Comparison of ENCODE assay signal across 33 cellular contexts in the genomic region with DNA sequence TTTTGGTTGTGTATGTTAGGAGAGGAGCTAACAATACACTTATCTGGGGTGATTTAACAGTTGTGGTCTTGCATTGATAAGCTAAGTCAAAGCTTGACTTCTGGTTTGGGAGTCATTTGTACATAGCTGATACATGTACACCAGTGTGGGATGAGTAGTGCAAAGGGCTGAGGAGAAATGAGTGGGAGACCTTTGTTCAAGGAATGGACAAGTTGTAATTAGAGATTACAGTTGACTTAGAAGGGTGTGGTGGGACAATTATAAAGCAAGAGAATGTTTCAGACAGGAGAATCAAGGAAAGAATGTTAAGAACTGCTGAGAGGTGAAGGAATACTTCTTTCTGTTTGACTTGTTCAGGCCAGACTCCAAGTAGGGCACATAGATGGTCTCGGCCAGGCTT.
"Had no signal": no experiment of that assay in that cellular context is flagged by ENCODE, and none has a peak within 500 bp of the region (broad histone marks: within the 10 kb centered on the region; RNA-seq: fewer than 3 reads in every experiment).

No MANE protein-coding gene starts in this region.

- ATAC-seq: activated CD8-positive, alpha-beta T cell treated with anti-CD3 and anti-CD28 coated beads for 36 hours; activated naive CD4-positive, alpha-beta T cell treated with anti-CD3 and anti-CD28 coated beads, Interleukin-2, amount 50 U/mL, for 72 hours; activated T-cell treated with anti-CD3 and anti-CD28 coated beads, Interleukin-2, amount 50 U/mL, for 4 hours; activated T-cell treated with anti-CD3 and anti-CD28 coated beads, Interleukin-2, amount 50 U/mL, for 72 hours; activated T-helper 17 cell treated with anti-CD3 and anti-CD28 coated beads, Interleukin-2, amount 50 U/mL, for 72 hours; body of pancreas had no signal

- H3K27ac ChIP-seq: adrenal gland, body of pancreas, brain microvascular endothelial cell, breast epithelium, VCaP had no signal

- H3K4me1 ChIP-seq: adrenal gland, body of pancreas, breast epithelium had no signal

- H3K9me3 ChIP-seq: adrenal gland, body of pancreas, breast epithelium had no signal

- H3K4me3 ChIP-seq: adrenal gland, body of pancreas, breast epithelium had no signal

- H3K36me3 ChIP-seq: adrenal gland, brain microvascular endothelial cell, breast epithelium had no signal

- H3K27me3 ChIP-seq: adrenal gland, body of pancreas, brain microvascular endothelial cell, breast epithelium had no signal

- DNase-seq: activated B cell treated with CpG ODN at 0.5 μM for 24 hours; activated CD4-positive, alpha-beta memory T cell treated with anti-CD3 and anti-CD28 coated beads for 36 hours; activated CD4-positive, alpha-beta T cell treated with anti-CD3 and anti-CD28 coated beads for 4 hours; activated CD4-positive, alpha-beta T cell treated with anti-CD3 and anti-CD28 coated beads, Interleukin-2, amount 10 ng/mL, durations not matched to agents 24 days and 14 days; activated CD4-positive, alpha-beta T cell treated with anti-CD3 and anti-CD28 coated beads, Interleukin-2, amount 50 U/mL, for 1 hour; activated CD4-positive, alpha-beta T cell treated with anti-CD3 and anti-CD28 coated beads, Interleukin-2, amount 50 U/mL, for 4 hours; activated CD4-positive, CD25-positive, alpha-beta regulatory T cell treated with anti-CD3 and anti-CD28 coated beads, Interleukin-2, amount 50 U/mL, for 72 hours; activated CD8-positive, alpha-beta memory T cell treated with anti-CD3 and anti-CD28 coated beads, Interleukin-2, amount 50 U/mL, for 4 hours; activated CD8-positive, alpha-beta T cell treated with anti-CD3 and anti-CD28 coated beads for 36 hours; activated effector memory CD4-positive, alpha-beta T cell treated with anti-CD3 and anti-CD28 coated beads, Interleukin-2, amount 50 U/mL, for 16 hours; activated gamma-delta T cell treated with Interleukin-2 at 50 U/mL for 16 hours; activated naive CD4-positive, alpha-beta T cell; activated naive CD4-positive, alpha-beta T cell treated with anti-CD3 and anti-CD28 coated beads for 36 hours; activated naive CD4-positive, alpha-beta T cell treated with anti-CD3 and anti-CD28 coated beads, Interleukin-2, amount 50 U/mL, for 16 hours; activated naive CD8-positive, alpha-beta T cell treated with anti-CD3 and anti-CD28 coated beads for 36 hours; activated T-cell treated with anti-CD3 and anti-CD28 coated beads for 4 hours; activated T-cell treated with anti-CD3 and anti-CD28 coated beads, Interleukin-2, amount 50 U/mL, for 1 hour; activated T-cell treated with anti-CD3 and anti-CD28 coated beads, Interleukin-2, amount 50 U/mL, for 4 hours; activated T-cell treated with anti-CD3 and anti-CD28 coated beads, Interleukin-2, amount 50 U/mL, for 72 hours; adrenal gland; amniotic stem cell; aorta; body of pancreas; brain microvascular endothelial cell; central memory CD4-positive, alpha-beta T cell; SW 1271; T-helper 1 cell; T-helper 2 cell; T-helper 9 cell had no signal
